1 cellular context compared by ENCODE assay signal in the genomic region with DNA sequence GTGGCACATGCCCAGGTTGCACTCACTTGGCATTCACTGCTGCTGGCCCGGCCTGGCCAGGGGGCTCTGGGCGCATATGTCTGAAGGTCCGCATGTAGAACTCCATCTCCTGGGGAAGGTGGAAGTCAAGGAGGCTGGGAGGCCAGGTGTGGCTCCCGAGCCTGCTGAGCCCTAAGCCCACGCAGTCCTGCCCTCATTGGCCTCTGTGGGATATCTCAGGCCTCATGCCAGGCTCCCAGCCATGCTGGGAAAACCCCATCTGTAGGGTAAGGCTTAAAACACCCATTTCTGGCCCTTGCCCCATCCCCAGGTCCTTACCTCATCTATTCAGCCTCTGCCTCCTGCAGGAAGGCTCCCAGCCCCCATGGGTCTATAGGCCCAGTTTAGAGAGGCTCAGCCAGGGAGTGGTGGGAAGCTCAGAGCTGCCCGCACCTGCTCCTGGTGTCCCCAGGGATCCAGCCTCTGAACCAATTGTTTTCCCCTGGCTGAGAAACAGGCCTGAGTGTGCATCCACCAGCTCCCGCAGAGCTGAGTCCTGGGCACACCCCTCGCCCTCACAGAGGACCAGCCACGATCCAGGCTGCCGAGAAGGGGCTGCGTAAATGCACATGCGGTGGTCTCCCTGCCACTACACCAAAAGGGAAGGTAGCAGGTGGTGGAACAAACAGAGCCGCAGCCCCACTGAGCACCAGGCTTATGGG.
TF ChIP-seq lines count a peak whose summit lies in the region.

No MANE protein-coding gene starts in this region.

TF ChIP-seq in HepG2, 621 proteins besides CTCF, POLR2A, EP300 and RAD21:
- TF ChIP-seq, protein P1, sequence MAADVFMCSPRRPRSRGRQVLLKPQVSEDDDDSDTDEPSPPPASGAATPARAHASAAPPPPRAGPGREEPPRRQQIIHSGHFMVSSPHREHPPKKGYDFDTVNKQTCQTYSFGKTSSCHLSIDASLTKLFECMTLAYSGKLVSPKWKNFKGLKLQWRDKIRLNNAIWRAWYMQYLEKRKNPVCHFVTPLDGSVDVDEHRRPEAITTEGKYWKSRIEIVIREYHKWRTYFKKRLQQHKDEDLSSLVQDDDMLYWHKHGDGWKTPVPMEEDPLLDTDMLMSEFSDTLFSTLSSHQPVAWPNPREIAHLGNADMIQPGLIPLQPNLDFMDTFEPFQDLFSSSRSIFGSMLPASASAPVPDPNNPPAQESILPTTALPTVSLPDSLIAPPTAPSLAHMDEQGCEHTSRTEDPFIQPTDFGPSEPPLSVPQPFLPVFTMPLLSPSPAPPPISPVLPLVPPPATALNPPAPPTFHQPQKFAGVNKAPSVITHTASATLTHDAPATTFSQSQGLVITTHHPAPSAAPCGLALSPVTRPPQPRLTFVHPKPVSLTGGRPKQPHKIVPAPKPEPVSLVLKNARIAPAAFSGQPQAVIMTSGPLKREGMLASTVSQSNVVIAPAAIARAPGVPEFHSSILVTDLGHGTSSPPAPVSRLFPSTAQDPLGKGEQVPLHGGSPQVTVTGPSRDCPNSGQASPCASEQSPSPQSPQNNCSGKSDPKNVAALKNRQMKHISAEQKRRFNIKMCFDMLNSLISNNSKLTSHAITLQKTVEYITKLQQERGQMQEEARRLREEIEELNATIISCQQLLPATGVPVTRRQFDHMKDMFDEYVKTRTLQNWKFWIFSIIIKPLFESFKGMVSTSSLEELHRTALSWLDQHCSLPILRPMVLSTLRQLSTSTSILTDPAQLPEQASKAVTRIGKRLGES (CRISPR knock-in tag; IDR thresholded peaks at IDR 0.05; ENCODE audit: borderline replicate concordance) = no peak
- no peak for TF ChIP-seq ZNF335 (CRISPR knock-in tag; IDR thresholded peaks at IDR 0.05)
- TF ChIP-seq, protein P2, sequence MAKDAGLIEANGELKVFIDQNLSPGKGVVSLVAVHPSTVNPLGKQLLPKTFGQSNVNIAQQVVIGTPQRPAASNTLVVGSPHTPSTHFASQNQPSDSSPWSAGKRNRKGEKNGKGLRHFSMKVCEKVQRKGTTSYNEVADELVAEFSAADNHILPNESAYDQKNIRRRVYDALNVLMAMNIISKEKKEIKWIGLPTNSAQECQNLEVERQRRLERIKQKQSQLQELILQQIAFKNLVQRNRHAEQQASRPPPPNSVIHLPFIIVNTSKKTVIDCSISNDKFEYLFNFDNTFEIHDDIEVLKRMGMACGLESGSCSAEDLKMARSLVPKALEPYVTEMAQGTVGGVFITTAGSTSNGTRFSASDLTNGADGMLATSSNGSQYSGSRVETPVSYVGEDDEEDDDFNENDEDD (CRISPR knock-in tag; IDR thresholded peaks at IDR 0.05; ENCODE audit: borderline replicate concordance) = no peak
- TF ChIP-seq MXD4 (CRISPR knock-in tag; IDR thresholded peaks at IDR 0.05) = no peak
- TF ChIP-seq ZNF883 (CRISPR knock-in tag; IDR thresholded peaks at IDR 0.05; ENCODE audit: not compliant biosample characterization) = peak; percentile 75
- peak; percentile 54; the same call in 1 of the 2 replicates for TF ChIP-seq HNRNPL (IDR thresholded peaks at IDR 0.05; ENCODE audit: low read depth, low read length)
- no peak for TF ChIP-seq ZNF34 (CRISPR knock-in tag; IDR thresholded peaks at IDR 0.05; ENCODE audit: borderline replicate concordance)
- TF ChIP-seq, protein P3, sequence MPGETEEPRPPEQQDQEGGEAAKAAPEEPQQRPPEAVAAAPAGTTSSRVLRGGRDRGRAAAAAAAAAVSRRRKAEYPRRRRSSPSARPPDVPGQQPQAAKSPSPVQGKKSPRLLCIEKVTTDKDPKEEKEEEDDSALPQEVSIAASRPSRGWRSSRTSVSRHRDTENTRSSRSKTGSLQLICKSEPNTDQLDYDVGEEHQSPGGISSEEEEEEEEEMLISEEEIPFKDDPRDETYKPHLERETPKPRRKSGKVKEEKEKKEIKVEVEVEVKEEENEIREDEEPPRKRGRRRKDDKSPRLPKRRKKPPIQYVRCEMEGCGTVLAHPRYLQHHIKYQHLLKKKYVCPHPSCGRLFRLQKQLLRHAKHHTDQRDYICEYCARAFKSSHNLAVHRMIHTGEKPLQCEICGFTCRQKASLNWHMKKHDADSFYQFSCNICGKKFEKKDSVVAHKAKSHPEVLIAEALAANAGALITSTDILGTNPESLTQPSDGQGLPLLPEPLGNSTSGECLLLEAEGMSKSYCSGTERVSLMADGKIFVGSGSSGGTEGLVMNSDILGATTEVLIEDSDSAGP (CRISPR knock-in tag; IDR thresholded peaks at IDR 0.05; ENCODE audit: borderline replicate concordance) = peak; percentile 18; the same call in 1 of the 2 replicates
- TF ChIP-seq NPAS2 (CRISPR knock-in tag; IDR thresholded peaks at IDR 0.05; ENCODE audit: borderline replicate concordance) = no peak
- TF ChIP-seq, protein P4, sequence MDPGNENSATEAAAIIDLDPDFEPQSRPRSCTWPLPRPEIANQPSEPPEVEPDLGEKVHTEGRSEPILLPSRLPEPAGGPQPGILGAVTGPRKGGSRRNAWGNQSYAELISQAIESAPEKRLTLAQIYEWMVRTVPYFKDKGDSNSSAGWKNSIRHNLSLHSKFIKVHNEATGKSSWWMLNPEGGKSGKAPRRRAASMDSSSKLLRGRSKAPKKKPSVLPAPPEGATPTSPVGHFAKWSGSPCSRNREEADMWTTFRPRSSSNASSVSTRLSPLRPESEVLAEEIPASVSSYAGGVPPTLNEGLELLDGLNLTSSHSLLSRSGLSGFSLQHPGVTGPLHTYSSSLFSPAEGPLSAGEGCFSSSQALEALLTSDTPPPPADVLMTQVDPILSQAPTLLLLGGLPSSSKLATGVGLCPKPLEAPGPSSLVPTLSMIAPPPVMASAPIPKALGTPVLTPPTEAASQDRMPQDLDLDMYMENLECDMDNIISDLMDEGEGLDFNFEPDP (CRISPR knock-in tag; conservative IDR thresholded peaks at IDR 0.05) = no peak
- no peak for TF ChIP-seq STAT5B (CRISPR knock-in tag; IDR thresholded peaks at IDR 0.05)
- TF ChIP-seq ZNF329 (CRISPR knock-in tag; IDR thresholded peaks at IDR 0.05; ENCODE audit: low read depth) = no peak
- TF ChIP-seq ZBTB3 (CRISPR knock-in tag; IDR thresholded peaks at IDR 0.05; ENCODE audit: borderline replicate concordance, low read depth) = no peak
- 0 out of 2 replicates have a peak, but pooled peaks have one; percentile 2 for TF ChIP-seq MTA1 (CRISPR knock-in tag; IDR thresholded peaks at IDR 0.05; ENCODE audit: borderline replicate concordance)
- TF ChIP-seq, protein P5, sequence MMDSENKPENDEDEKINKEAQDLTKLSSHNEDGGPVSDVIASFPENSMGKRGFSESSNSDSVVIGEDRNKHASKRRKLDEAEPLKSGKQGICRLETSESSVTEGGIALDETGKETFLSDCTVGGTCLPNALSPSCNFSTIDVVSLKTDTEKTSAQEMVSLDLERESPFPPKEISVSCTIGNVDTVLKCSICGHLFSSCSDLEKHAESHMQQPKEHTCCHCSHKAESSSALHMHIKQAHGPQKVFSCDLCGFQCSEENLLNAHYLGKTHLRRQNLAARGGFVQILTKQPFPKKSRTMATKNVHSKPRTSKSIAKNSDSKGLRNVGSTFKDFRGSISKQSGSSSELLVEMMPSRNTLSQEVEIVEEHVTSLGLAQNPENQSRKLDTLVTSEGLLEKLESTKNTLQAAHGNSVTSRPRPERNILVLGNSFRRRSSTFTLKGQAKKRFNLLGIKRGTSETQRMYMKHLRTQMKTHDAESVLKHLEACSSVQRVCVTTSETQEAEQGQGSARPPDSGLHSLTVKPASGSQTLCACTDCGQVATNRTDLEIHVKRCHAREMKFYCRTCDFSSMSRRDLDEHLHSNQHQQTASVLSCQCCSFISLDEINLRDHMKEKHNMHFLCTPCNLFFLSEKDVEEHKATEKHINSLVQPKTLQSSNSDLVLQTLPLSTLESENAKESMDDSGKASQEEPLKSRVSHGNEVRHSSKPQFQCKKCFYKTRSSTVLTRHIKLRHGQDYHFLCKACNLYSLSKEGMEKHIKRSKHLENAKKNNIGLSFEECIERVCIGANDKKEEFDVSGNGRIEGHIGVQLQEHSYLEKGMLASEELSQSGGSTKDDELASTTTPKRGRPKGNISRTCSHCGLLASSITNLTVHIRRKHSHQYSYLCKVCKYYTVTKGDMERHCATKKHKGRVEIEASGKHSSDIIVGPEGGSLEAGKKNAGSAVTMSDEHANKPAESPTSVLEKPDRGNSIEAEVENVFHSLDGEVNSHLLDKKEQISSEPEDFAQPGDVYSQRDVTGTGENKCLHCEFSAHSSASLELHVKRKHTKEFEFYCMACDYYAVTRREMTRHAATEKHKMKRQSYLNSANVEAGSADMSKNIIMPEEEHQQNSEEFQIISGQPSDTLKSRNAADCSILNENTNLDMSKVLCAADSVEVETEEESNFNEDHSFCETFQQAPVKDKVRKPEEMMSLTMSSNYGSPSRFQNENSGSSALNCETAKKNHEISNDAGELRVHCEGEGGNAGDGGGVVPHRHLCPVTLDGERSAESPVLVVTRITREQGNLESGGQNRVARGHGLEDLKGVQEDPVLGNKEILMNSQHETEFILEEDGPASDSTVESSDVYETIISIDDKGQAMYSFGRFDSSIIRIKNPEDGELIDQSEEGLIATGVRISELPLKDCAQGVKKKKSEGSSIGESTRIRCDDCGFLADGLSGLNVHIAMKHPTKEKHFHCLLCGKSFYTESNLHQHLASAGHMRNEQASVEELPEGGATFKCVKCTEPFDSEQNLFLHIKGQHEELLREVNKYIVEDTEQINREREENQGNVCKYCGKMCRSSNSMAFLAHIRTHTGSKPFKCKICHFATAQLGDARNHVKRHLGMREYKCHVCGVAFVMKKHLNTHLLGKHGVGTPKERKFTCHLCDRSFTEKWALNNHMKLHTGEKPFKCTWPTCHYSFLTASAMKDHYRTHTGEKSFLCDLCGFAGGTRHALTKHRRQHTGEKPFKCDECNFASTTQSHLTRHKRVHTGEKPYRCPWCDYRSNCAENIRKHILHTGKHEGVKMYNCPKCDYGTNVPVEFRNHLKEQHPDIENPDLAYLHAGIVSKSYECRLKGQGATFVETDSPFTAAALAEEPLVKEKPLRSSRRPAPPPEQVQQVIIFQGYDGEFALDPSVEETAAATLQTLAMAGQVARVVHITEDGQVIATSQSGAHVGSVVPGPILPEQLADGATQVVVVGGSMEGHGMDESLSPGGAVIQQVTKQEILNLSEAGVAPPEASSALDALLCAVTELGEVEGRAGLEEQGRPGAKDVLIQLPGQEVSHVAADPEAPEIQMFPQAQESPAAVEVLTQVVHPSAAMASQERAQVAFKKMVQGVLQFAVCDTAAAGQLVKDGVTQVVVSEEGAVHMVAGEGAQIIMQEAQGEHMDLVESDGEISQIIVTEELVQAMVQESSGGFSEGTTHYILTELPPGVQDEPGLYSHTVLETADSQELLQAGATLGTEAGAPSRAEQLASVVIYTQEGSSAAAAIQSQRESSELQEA (CRISPR knock-in tag; IDR thresholded peaks at IDR 0.05; ENCODE audit: not compliant biosample characterization) = peak; percentile 57
- TF ChIP-seq CENPX (CRISPR knock-in tag; IDR thresholded peaks at IDR 0.05) = no peak
- TF ChIP-seq, protein P6, sequence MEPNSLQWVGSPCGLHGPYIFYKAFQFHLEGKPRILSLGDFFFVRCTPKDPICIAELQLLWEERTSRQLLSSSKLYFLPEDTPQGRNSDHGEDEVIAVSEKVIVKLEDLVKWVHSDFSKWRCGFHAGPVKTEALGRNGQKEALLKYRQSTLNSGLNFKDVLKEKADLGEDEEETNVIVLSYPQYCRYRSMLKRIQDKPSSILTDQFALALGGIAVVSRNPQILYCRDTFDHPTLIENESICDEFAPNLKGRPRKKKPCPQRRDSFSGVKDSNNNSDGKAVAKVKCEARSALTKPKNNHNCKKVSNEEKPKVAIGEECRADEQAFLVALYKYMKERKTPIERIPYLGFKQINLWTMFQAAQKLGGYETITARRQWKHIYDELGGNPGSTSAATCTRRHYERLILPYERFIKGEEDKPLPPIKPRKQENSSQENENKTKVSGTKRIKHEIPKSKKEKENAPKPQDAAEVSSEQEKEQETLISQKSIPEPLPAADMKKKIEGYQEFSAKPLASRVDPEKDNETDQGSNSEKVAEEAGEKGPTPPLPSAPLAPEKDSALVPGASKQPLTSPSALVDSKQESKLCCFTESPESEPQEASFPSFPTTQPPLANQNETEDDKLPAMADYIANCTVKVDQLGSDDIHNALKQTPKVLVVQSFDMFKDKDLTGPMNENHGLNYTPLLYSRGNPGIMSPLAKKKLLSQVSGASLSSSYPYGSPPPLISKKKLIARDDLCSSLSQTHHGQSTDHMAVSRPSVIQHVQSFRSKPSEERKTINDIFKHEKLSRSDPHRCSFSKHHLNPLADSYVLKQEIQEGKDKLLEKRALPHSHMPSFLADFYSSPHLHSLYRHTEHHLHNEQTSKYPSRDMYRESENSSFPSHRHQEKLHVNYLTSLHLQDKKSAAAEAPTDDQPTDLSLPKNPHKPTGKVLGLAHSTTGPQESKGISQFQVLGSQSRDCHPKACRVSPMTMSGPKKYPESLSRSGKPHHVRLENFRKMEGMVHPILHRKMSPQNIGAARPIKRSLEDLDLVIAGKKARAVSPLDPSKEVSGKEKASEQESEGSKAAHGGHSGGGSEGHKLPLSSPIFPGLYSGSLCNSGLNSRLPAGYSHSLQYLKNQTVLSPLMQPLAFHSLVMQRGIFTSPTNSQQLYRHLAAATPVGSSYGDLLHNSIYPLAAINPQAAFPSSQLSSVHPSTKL (CRISPR knock-in tag; IDR thresholded peaks at IDR 0.05) = no peak
- TF ChIP-seq, protein P7, sequence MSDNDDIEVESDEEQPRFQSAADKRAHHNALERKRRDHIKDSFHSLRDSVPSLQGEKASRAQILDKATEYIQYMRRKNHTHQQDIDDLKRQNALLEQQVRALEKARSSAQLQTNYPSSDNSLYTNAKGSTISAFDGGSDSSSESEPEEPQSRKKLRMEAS (IDR thresholded peaks at IDR 0.05) = no peak
